15 cellular contexts compared by ENCODE assay signal in genomic region chr2:142285480-142285879, GRCh38.
DNase-seq lines count a peak whose midpoint lies in the region; TF ChIP-seq lines count a peak whose summit lies in the region.
"Had no signal": no experiment of that assay in that cellular context is flagged by ENCODE, and none has a peak within 500 bp of the region (broad histone marks: within the 10 kb centered on the region; RNA-seq: fewer than 3 reads in every experiment).

No MANE protein-coding gene starts in this region.

- no peaks in the 10 kb centered on the region for H3K36me3 Mint-ChIP-seq in neural progenitor cell
- H3K36me3 Mint-ChIP-seq: CD4-positive, CD25-positive, alpha-beta regulatory T cell; CD8-positive, alpha-beta T cell had no signal

- H3K9me3 Mint-ChIP-seq in neural progenitor cell: peaks cover 2% of the 10 kb centered on the region
- H3K9me3 Mint-ChIP-seq: H9 had no signal

- H3K4me2 ChIP-seq in Loucy (ENCODE audit: low read depth, low read length, poor library complexity, severe bottlenecking) (no peak overlapping the region), neural progenitor cell (no peak overlapping the region)

- H3K27me3 Mint-ChIP-seq in neural progenitor cell (ENCODE audit: insufficient read depth, low read depth): peaks cover 5% of the 10 kb centered on the region
- H3K27me3 Mint-ChIP-seq: CD4-positive, CD25-positive, alpha-beta regulatory T cell had no signal

- H3F3A ChIP-seq in Loucy (ENCODE audit: low read depth): no peaks in the 10 kb centered on the region
- no peaks in the 10 kb centered on the region for H3F3A ChIP-seq in neural progenitor cell (ENCODE audit: low read depth)

- H3K9me3 ChIP-seq in Loucy (ENCODE audit: insufficient read depth, low read depth, low read length) (no peaks in the 10 kb centered on the region), neural progenitor cell (ENCODE audit: low read depth) (no peaks in the 10 kb centered on the region)

- H2AFZ ChIP-seq in Loucy (ENCODE audit: low read length) (peak overlapping the region; percentile 25; the same call in 1 of the 2 replicates), neural progenitor cell (replicated peaks) (peak overlapping the region; percentile 40)

- DNase-seq in iPS-NIHi11 (ENCODE audit: low spot score) (peak; percentile 36), neural progenitor cell (ENCODE audit: low spot score) (no peak), LoVo (ENCODE audit: low spot score) (no peak), NCI-H748 (lab: John Stamatoyannopoulos, UW; ENCODE audit: unreplicated experiment) (no peak), NCI-H226 (no peak)
- DNase-seq: C1 segment of cervical spinal cord; CD4-positive, CD25-positive, alpha-beta regulatory T cell; CD8-positive, alpha-beta T cell; DMS 273 treated with DMSO at 0.1 percent for 48 hours; DMS79; EL; GDM1; H9 had no signal

- peaks cover 17% of the 10 kb centered on the region for H3K4me1 Mint-ChIP-seq in neural progenitor cell
- H3K4me1 Mint-ChIP-seq: CD4-positive, CD25-positive, alpha-beta regulatory T cell had no signal

- no peak overlapping the region for H3K4me3 Mint-ChIP-seq in neural progenitor cell
- H3K4me3 Mint-ChIP-seq: CD4-positive, CD25-positive, alpha-beta regulatory T cell; CD8-positive, alpha-beta T cell; H9 had no signal

- H3K27me3 ChIP-seq in Loucy (ENCODE audit: insufficient read depth, low read length, poor library complexity, severe bottlenecking) (no peaks in the 10 kb centered on the region), neural progenitor cell (no peaks in the 10 kb centered on the region)

- H3K9ac ChIP-seq in Loucy (ENCODE audit: low read depth, low read length, poor library complexity, severe bottlenecking) (no peak overlapping the region), neural progenitor cell (no peak overlapping the region)

- H3K36me3 ChIP-seq in Loucy (ENCODE audit: insufficient read depth, low read length): no peaks in the 10 kb centered on the region
- H3K36me3 ChIP-seq in neural progenitor cell: no peaks in the 10 kb centered on the region

- H3K27ac ChIP-seq in neural progenitor cell: no peak overlapping the region

- H3K4me1 ChIP-seq in Loucy (ENCODE audit: insufficient read depth, low read length, poor library complexity, severe bottlenecking): no peaks in the 10 kb centered on the region
- peaks cover 27% of the 10 kb centered on the region for H3K4me1 ChIP-seq in neural progenitor cell

- H3K79me2 ChIP-seq in Loucy (ENCODE audit: insufficient read depth, low read length): no peaks in the 10 kb centered on the region
- no peaks in the 10 kb centered on the region for H3K79me2 ChIP-seq in neural progenitor cell (ENCODE audit: low read depth)

- no peaks in the 10 kb centered on the region for H3K9me2 ChIP-seq in Loucy (replicated peaks; ENCODE audit: low read depth, low read length)

- no peak overlapping the region for H3K4me3 ChIP-seq in Loucy (ENCODE audit: low read length, poor library complexity, severe bottlenecking)
- H3K4me3 ChIP-seq in neural progenitor cell: no peak overlapping the region
- H3K4me3 ChIP-seq: GM12878 had no signal

- no peak for TF ChIP-seq CTCF in Loucy (conservative IDR thresholded peaks at IDR 0.05; ENCODE audit: low read length)
- TF ChIP-seq CTCF in neural progenitor cell (IDR thresholded peaks at IDR 0.05): no peak

- H3K27ac Mint-ChIP-seq in neural progenitor cell: peak overlapping the region; percentile 72
- H3K27ac Mint-ChIP-seq: CD4-positive, CD25-positive, alpha-beta regulatory T cell; CD8-positive, alpha-beta T cell; H9 had no signal

- H4K20me1 ChIP-seq in Loucy (ENCODE audit: insufficient read depth, low read length, poor library complexity, severe bottlenecking) (no peaks in the 10 kb centered on the region), neural progenitor cell (ENCODE audit: low read depth) (no peaks in the 10 kb centered on the region)
